Comparison of ENCODE assay signal across 10 cellular contexts in genomic region chrX:104254442-104255115, GRCh38. TPM values are rescaled to one million over a fixed set of nuclear protein-coding genes. Genes with fewer than 3 reads are reported as not detected.
A peak's percentile ranks its signal among the peaks of the same experiment; 100 is the strongest.
DNase-seq lines count a peak whose midpoint lies in the region; TF ChIP-seq lines count a peak whose summit lies in the region.
"Had no signal": no experiment of that assay in that cellular context is flagged by ENCODE, and none has a peak within 500 bp of the region (broad histone marks: within the 10 kb centered on the region; RNA-seq: fewer than 3 reads in every experiment).

Gene ESX1, minus strand, starts transcription at chrX:104254933. Its CDS starts 84 bp downstream, at chrX:104254849.

- H3K27ac Mint-ChIP-seq in T-helper 1 cell treated with Interleukin-12 subunit alpha and Interleukin-12 subunit beta and Interleukin-4 antibody, amounts not matched to agents 30 μg/mL and 1 μg/mL, for 36 hours, result no peak within 1 kb of the TSS
- H3K27ac Mint-ChIP-seq in activated CD4-positive, alpha-beta memory T cell treated with anti-CD3 and anti-CD28 coated beads for 36 hours, result no peak within 1 kb of the TSS

- peak within 1 kb of the TSS; percentile 69 for H3K4me3 Mint-ChIP-seq in T-helper 1 cell treated with Interleukin-12 subunit alpha and Interleukin-12 subunit beta and Interleukin-4 antibody, amounts not matched to agents 30 μg/mL and 1 μg/mL, for 36 hours
- peak within 1 kb of the TSS; percentile 55 for H3K4me3 Mint-ChIP-seq in activated CD4-positive, alpha-beta memory T cell treated with anti-CD3 and anti-CD28 coated beads for 36 hours

- H3K9me2 ChIP-seq in hepatocyte (replicated peaks; ENCODE audit: insufficient read depth), result no peaks in the 10 kb centered on the region

- H3K79me2 ChIP-seq in hepatocyte, result no peaks in the 10 kb centered on the region

- no peak for TF ChIP-seq CTCF in hepatocyte (IDR thresholded peaks at IDR 0.05; ENCODE audit: poor library complexity)
- no peak for TF ChIP-seq CTCF in spleen (IDR thresholded peaks at IDR 0.05 in 8 of 11, conservative IDR thresholded peaks at IDR 0.05 in 3 of 11)

- H3K36me3 ChIP-seq in hepatocyte (replicated peaks; ENCODE audit: insufficient read depth, low read depth) (no peaks in the 10 kb centered on the region), spleen (no peaks in the 10 kb centered on the region)

- peak within 1 kb of the TSS; percentile 70 for H3K4me2 ChIP-seq in hepatocyte

- H3K36me3 Mint-ChIP-seq in T-helper 1 cell treated with Interleukin-12 subunit alpha and Interleukin-12 subunit beta and Interleukin-4 antibody, amounts not matched to agents 30 μg/mL and 1 μg/mL, for 36 hours (ENCODE audit: low read depth), result no peaks in the 10 kb centered on the region
- no peaks in the 10 kb centered on the region for H3K36me3 Mint-ChIP-seq in activated CD4-positive, alpha-beta memory T cell treated with anti-CD3 and anti-CD28 coated beads for 36 hours

- H3K4me1 Mint-ChIP-seq in T-helper 1 cell treated with Interleukin-12 subunit alpha and Interleukin-12 subunit beta and Interleukin-4 antibody, amounts not matched to agents 30 μg/mL and 1 μg/mL, for 36 hours (ENCODE audit: low read depth), result peaks cover 2% of the 10 kb centered on the region
- H3K4me1 Mint-ChIP-seq in activated CD4-positive, alpha-beta memory T cell treated with anti-CD3 and anti-CD28 coated beads for 36 hours (ENCODE audit: low read depth), result peaks cover 6% of the 10 kb centered on the region

- H3K27ac ChIP-seq in hepatocyte (no peak within 1 kb of the TSS), spleen (no peak within 1 kb of the TSS)

- peaks cover 59% of the 10 kb centered on the region for H3K27me3 ChIP-seq in hepatocyte
- peaks cover 0 to 54% (median 39%) of the 10 kb centered on the region in 7 donors for H3K27me3 ChIP-seq in spleen (replicated peaks in 1 of 7)

- no peaks in the 10 kb centered on the region for H3K9me3 ChIP-seq in hepatocyte (ENCODE audit: low read depth)
- H3K9me3 ChIP-seq in spleen, result no peaks in the 10 kb centered on the region

- no peak for TF ChIP-seq POLR2A in spleen (IDR thresholded peaks at IDR 0.05)

- H3K4me3 ChIP-seq in hepatocyte, result no peak within 1 kb of the TSS
- H3K4me3 ChIP-seq in spleen, result peak within 1 kb of the TSS in 5 of 8 donors; percentile 1 to 46 (median 7)

- intact Hi-C loops in activated CD4-positive, alpha-beta memory T cell treated with anti-CD3 and anti-CD28 coated beads for 36 hours (cut with micrococcal nuclease), result no loop called here
- intact Hi-C loops in spleen (cut with DNase I; ENCODE audit: low total_unique reads), result no loop called here

- 44% methylated on average over 56 of the region's 56 CpGs for WGBS in hepatocyte (ENCODE audit: low lambda C conversion rate, missing lambda C conversion rate)
- 2 to 52% (median 22%) methylated on average over 43 to 56 of the region's 56 CpGs; no CpG with 5 or more reads in 1 of the 5 donors for WGBS in spleen, 5 donors

- H3K9me3 Mint-ChIP-seq in T-helper 1 cell treated with Interleukin-12 subunit alpha and Interleukin-12 subunit beta and Interleukin-4 antibody, amounts not matched to agents 30 μg/mL and 1 μg/mL, for 36 hours, result no peaks in the 10 kb centered on the region
- H3K9me3 Mint-ChIP-seq in activated CD4-positive, alpha-beta memory T cell treated with anti-CD3 and anti-CD28 coated beads for 36 hours, result no peaks in the 10 kb centered on the region

- CTCF ChIA-PET in activated CD4-positive, alpha-beta memory T cell treated with anti-CD3 and anti-CD28 coated beads for 36 hours (lab: Charles Lee), result no interaction called here

- POLR2A ChIA-PET in activated CD4-positive, alpha-beta memory T cell treated with anti-CD3 and anti-CD28 coated beads for 36 hours (lab: Charles Lee), result no interaction called here

- H3K27me3 Mint-ChIP-seq in T-helper 1 cell treated with Interleukin-12 subunit alpha and Interleukin-12 subunit beta and Interleukin-4 antibody, amounts not matched to agents 30 μg/mL and 1 μg/mL, for 36 hours (ENCODE audit: low read depth), result peaks cover 49% of the 10 kb centered on the region
- H3K27me3 Mint-ChIP-seq in activated CD4-positive, alpha-beta memory T cell treated with anti-CD3 and anti-CD28 coated beads for 36 hours, result peaks cover 27% of the 10 kb centered on the region

- H3K4me1 ChIP-seq in hepatocyte (ENCODE audit: insufficient read depth) (no peaks in the 10 kb centered on the region), spleen (peaks cover 0 to 27% (median 12%) of the 10 kb centered on the region in 6 donors)

- no peak for DNase-seq in T-helper 1 cell
- peak; percentile 10 for DNase-seq in activated CD4-positive, alpha-beta memory T cell treated with anti-CD3 and anti-CD28 coated beads for 36 hours
- no peak for DNase-seq in hepatocyte (ENCODE audit: low spot score)
- no peak for DNase-seq in spleen
- no peak for DNase-seq in SIG-M5 treated with dmso at 0.1 percent for 504 hours (lab: John Stamatoyannopoulos, UW; ENCODE audit: unreplicated experiment)
- DNase-seq in NCI-H187 (lab: John Stamatoyannopoulos, UW), result no peak
- DNase-seq in activated gamma-delta T cell (lab: John Stamatoyannopoulos, UW), result no peak
- DNase-seq: effector memory CD4-positive, alpha-beta T cell; NCI-H2107 had no signal

- no peak within 1 kb of the TSS for H2AFZ ChIP-seq in hepatocyte

- no peaks in the 10 kb centered on the region for H4K20me1 ChIP-seq in hepatocyte (ENCODE audit: insufficient read depth, poor library complexity, severe bottlenecking)

RNA-seq across cellular contexts. Expression of gene ESX1, which starts in this region (rescaled TPM):
- total RNA-seq in activated CD4-positive, alpha-beta memory T cell treated with anti-CD3 and anti-CD28 coated beads for 36 hours, result not detected
- total RNA-seq in hepatocyte, result not detected in 2 replicates
- not detected in 2 replicates for polyA plus RNA-seq in hepatocyte
- total RNA-seq in spleen, result not detected
- polyA plus RNA-seq in spleen, result not detected

Comparison
In these comparisons a context has a peak if more than half of its experiments do, and no peak if none do; other contexts are left out.
1. Peak in DNase-seq in activated CD4-positive, alpha-beta memory T cell treated with anti-CD3 and anti-CD28 coated beads for 36 hours; RNA of the gene not detected or under 1 TPM.